In genomic region chr4:142098900-142099299, GRCh38 we compare ENCODE assay signal across 17 cellular contexts.
DNase-seq lines count a peak whose midpoint lies in the region; ATAC-seq and TF ChIP-seq lines count a peak whose summit lies in the region.
"Had no signal": no experiment of that assay in that cellular context is flagged by ENCODE, and none has a peak within 500 bp of the region (broad histone marks: within the 10 kb centered on the region; RNA-seq: fewer than 3 reads in every experiment).

No MANE protein-coding gene starts in this region.

- no peak overlapping the region for H3K4me3 ChIP-seq in GM23248
- no peak overlapping the region for H3K4me3 ChIP-seq in thyroid gland (replicated peaks in 1 of 3)
- H3K4me3 ChIP-seq: BLaER1, MG63, SJSA1 had no signal

- CTCF ChIA-PET in CD4-positive, alpha-beta T cell (lab: Charles Lee), result no interaction called here

- H3K9me2 ChIP-seq in GM23248 (ENCODE audit: insufficient read depth), result no peaks in the 10 kb centered on the region; the same call in 1 of the 2 replicates

- no peak overlapping the region for H3K9ac ChIP-seq in GM23248
- H3K9ac ChIP-seq: BLaER1 had no signal

- no peaks in the 10 kb centered on the region for H3K79me2 ChIP-seq in GM23248 (ENCODE audit: insufficient read depth)

- TF ChIP-seq CTCF in CD4-positive, alpha-beta T cell (IDR thresholded peaks at IDR 0.05), result no peak
- no peak for TF ChIP-seq CTCF in thyroid gland (IDR thresholded peaks at IDR 0.05)

- ATAC-seq in CD4-positive, alpha-beta T cell (ENCODE audit: poor library complexity), result no peak
- ATAC-seq in activated T-helper 17 cell treated with anti-CD3 and anti-CD28 coated beads, Interleukin-2, amount 50 U/mL, for 72 hours (replicated peaks), result no peak
- ATAC-seq in GM21786 (IDR thresholded peaks at IDR 0.05; ENCODE audit: unreplicated experiment), result no peak

- no peaks in the 10 kb centered on the region for H3K27me3 ChIP-seq in CD4-positive, alpha-beta T cell (ENCODE audit: control insufficient read depth, insufficient read depth, low read length)
- H3K27me3 ChIP-seq in GM23248 (replicated peaks; ENCODE audit: insufficient read depth) (no peaks in the 10 kb centered on the region), thyroid gland (no peaks in the 10 kb centered on the region)
- H3K27me3 ChIP-seq: BLaER1, MG63, SJSA1 had no signal

- POLR2A ChIA-PET in CD4-positive, alpha-beta T cell (lab: Charles Lee), result no interaction called here

- H3K4me1 ChIP-seq in GM23248 (ENCODE audit: insufficient read depth), result peaks cover 39% of the 10 kb centered on the region
- no peaks in the 10 kb centered on the region for H3K4me1 ChIP-seq in thyroid gland
- H3K4me1 ChIP-seq: BLaER1, SJSA1 had no signal

- H3K4me1 Mint-ChIP-seq in CD4-positive, alpha-beta T cell (ENCODE audit: low read depth), result peaks cover 9% of the 10 kb centered on the region
- peaks cover 10% of the 10 kb centered on the region for H3K4me1 Mint-ChIP-seq in activated T-helper 17 cell treated with anti-CD3 and anti-CD28 coated beads, Interleukin-2, amount 50 U/mL, for 72 hours

- H3K9me3 ChIP-seq in CD4-positive, alpha-beta T cell (ENCODE audit: control insufficient read depth, low read length), result no peaks in the 10 kb centered on the region
- H3K9me3 ChIP-seq in GM23248 (ENCODE audit: low read depth), result no peaks in the 10 kb centered on the region
- H3K9me3 ChIP-seq in thyroid gland, result no peaks in the 10 kb centered on the region
- H3K9me3 ChIP-seq: BLaER1, MG63, SJSA1 had no signal

- no peak overlapping the region for H3K4me2 ChIP-seq in GM23248 (ENCODE audit: unreplicated experiment)
- H3K4me2 ChIP-seq: BLaER1 had no signal

- TF ChIP-seq POLR2A in thyroid gland (IDR thresholded peaks at IDR 0.05), result no peak

- in situ Hi-C loops in GM23248 (cut with MboI), result no loop called here

- H3K36me3 Mint-ChIP-seq in CD4-positive, alpha-beta T cell (ENCODE audit: low read depth), result peaks cover 80% of the 10 kb centered on the region
- peaks cover 67% of the 10 kb centered on the region for H3K36me3 Mint-ChIP-seq in activated T-helper 17 cell treated with anti-CD3 and anti-CD28 coated beads, Interleukin-2, amount 50 U/mL, for 72 hours (ENCODE audit: low read depth)

- H3K4me3 Mint-ChIP-seq in CD4-positive, alpha-beta T cell, result no peak overlapping the region
- H3K4me3 Mint-ChIP-seq in activated T-helper 17 cell treated with anti-CD3 and anti-CD28 coated beads, Interleukin-2, amount 50 U/mL, for 72 hours, result no peak overlapping the region

- no peak overlapping the region for H3K27ac ChIP-seq in CD4-positive, alpha-beta T cell (ENCODE audit: low read depth, low read length)
- peak overlapping the region; percentile 36 for H3K27ac ChIP-seq in GM23248
- no peak overlapping the region for H3K27ac ChIP-seq in thyroid gland
- H3K27ac ChIP-seq: BLaER1, RWPE1, SJSA1 had no signal

- no peaks in the 10 kb centered on the region; the same call in 1 of the 2 replicates for H3K36me3 ChIP-seq in GM23248 (ENCODE audit: low read depth)
- no peaks in the 10 kb centered on the region for H3K36me3 ChIP-seq in thyroid gland
- H3K36me3 ChIP-seq: BLaER1, MG63, SJSA1 had no signal

- H3K27me3 Mint-ChIP-seq in CD4-positive, alpha-beta T cell, result no peaks in the 10 kb centered on the region
- H3K27me3 Mint-ChIP-seq in activated T-helper 17 cell treated with anti-CD3 and anti-CD28 coated beads, Interleukin-2, amount 50 U/mL, for 72 hours, result no peaks in the 10 kb centered on the region

- H2AFZ ChIP-seq in GM23248, result no peak overlapping the region

- H3K9me3 Mint-ChIP-seq in CD4-positive, alpha-beta T cell, result no peaks in the 10 kb centered on the region
- no peaks in the 10 kb centered on the region for H3K9me3 Mint-ChIP-seq in activated T-helper 17 cell treated with anti-CD3 and anti-CD28 coated beads, Interleukin-2, amount 50 U/mL, for 72 hours

- DNase-seq in CD4-positive, alpha-beta T cell, result no peak
- DNase-seq in GM23248 (peak; percentile 52), myocyte (ENCODE audit: low read depth) (peak; percentile 10), kidney glomerular epithelial cell (lab: John Stamatoyannopoulos, UW) (no peak), thyroid gland (no peak)
- DNase-seq: DMS153, KBM-7, MG63, NCI-H1105, NCI-H187, NCI-H2171, NCI-H446 treated with DMSO at 0.1 percent for 48 hours had no signal

- H3K27ac Mint-ChIP-seq in CD4-positive, alpha-beta T cell, result peak overlapping the region; percentile 19
- H3K27ac Mint-ChIP-seq in activated T-helper 17 cell treated with anti-CD3 and anti-CD28 coated beads, Interleukin-2, amount 50 U/mL, for 72 hours, result peak overlapping the region; percentile 9

- H4K20me1 ChIP-seq in GM23248 (ENCODE audit: insufficient read depth), result no peaks in the 10 kb centered on the region
- H4K20me1 ChIP-seq: BLaER1 had no signal

- H3F3A ChIP-seq in GM23248 (ENCODE audit: insufficient read depth), result peaks cover 20% of the 10 kb centered on the region; the same call in 1 of the 2 replicates

- intact Hi-C loops in CD4-positive, alpha-beta T cell (cut with DNase I, micrococcal nuclease), result no loop called here
- intact Hi-C loops in thyroid gland (cut with DNase I), result no loop called here

Comparison
In these comparisons a context has a peak if more than half of its experiments do, and no peak if none do; other contexts are left out.
1. DNase-seq: peak in GM23248 (single experiment) and myocyte (single experiment); none in CD4-positive, alpha-beta T cell (0 of 10), kidney glomerular epithelial cell (single experiment) and thyroid gland (0 of 2).